In the genomic region with DNA sequence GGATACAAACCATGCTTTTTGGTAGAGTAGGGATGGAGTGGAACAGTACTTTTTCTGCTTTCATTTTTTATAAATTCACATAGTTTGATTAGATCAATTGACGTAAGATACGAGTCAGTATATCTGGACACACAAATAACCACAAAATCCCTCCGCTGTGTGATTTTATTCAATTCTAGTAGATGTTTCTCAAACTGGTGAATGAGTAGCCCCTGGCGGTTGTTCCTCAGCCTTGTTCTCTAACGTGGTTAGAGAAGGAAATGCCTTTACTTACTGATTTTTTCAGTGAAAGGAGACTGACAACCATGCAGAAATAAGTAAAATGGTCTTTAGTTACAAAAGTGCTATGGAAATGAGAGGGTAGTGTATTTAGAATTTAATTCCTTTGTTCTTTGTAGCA, we compare ENCODE assay signal across 1 cellular context.
TF ChIP-seq lines count a peak whose summit lies in the region.

No MANE protein-coding gene starts in this region.

TF ChIP-seq in GM23338, 12 proteins besides CTCF, POLR2A, EP300 and RAD21 (continued from another document):
- TF ChIP-seq, protein P1, sequence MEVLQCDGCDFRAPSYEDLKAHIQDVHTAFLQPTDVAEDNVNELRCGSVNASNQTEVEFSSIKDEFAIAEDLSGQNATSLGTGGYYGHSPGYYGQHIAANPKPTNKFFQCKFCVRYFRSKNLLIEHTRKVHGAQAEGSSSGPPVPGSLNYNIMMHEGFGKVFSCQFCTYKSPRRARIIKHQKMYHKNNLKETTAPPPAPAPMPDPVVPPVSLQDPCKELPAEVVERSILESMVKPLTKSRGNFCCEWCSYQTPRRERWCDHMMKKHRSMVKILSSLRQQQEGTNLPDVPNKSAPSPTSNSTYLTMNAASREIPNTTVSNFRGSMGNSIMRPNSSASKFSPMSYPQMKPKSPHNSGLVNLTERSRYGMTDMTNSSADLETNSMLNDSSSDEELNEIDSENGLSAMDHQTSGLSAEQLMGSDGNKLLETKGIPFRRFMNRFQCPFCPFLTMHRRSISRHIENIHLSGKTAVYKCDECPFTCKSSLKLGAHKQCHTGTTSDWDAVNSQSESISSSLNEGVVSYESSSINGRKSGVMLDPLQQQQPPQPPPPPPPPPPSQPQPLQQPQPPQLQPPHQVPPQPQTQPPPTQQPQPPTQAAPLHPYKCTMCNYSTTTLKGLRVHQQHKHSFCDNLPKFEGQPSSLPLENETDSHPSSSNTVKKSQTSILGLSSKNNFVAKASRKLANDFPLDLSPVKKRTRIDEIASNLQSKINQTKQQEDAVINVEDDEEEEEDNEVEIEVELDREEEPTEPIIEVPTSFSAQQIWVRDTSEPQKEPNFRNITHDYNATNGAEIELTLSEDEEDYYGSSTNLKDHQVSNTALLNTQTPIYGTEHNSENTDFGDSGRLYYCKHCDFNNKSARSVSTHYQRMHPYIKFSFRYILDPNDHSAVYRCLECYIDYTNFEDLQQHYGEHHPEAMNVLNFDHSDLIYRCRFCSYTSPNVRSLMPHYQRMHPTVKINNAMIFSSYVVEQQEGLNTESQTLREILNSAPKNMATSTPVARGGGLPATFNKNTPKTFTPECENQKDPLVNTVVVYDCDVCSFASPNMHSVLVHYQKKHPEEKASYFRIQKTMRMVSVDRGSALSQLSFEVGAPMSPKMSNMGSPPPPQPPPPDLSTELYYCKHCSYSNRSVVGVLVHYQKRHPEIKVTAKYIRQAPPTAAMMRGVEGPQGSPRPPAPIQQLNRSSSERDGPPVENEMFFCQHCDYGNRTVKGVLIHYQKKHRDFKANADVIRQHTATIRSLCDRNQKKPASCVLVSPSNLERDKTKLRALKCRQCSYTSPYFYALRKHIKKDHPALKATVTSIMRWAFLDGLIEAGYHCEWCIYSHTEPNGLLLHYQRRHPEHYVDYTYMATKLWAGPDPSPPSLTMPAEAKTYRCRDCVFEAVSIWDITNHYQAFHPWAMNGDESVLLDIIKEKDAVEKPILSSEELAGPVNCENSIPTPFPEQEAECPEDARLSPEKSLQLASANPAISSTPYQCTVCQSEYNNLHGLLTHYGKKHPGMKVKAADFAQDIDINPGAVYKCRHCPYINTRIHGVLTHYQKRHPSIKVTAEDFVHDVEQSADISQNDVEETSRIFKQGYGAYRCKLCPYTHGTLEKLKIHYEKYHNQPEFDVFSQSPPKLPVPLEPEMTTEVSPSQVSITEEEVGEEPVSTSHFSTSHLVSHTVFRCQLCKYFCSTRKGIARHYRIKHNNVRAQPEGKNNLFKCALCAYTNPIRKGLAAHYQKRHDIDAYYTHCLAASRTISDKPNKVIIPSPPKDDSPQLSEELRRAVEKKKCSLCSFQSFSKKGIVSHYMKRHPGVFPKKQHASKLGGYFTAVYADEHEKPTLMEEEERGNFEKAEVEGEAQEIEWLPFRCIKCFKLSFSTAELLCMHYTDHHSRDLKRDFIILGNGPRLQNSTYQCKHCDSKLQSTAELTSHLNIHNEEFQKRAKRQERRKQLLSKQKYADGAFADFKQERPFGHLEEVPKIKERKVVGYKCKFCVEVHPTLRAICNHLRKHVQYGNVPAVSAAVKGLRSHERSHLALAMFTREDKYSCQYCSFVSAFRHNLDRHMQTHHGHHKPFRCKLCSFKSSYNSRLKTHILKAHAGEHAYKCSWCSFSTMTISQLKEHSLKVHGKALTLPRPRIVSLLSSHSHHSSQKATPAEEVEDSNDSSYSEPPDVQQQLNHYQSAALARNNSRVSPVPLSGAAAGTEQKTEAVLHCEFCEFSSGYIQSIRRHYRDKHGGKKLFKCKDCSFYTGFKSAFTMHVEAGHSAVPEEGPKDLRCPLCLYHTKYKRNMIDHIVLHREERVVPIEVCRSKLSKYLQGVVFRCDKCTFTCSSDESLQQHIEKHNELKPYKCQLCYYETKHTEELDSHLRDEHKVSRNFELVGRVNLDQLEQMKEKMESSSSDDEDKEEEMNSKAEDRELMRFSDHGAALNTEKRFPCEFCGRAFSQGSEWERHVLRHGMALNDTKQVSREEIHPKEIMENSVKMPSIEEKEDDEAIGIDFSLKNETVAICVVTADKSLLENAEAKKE (CRISPR knock-in tag; IDR thresholded peaks at IDR 0.05) = no peak
- TF ChIP-seq, protein P2, sequence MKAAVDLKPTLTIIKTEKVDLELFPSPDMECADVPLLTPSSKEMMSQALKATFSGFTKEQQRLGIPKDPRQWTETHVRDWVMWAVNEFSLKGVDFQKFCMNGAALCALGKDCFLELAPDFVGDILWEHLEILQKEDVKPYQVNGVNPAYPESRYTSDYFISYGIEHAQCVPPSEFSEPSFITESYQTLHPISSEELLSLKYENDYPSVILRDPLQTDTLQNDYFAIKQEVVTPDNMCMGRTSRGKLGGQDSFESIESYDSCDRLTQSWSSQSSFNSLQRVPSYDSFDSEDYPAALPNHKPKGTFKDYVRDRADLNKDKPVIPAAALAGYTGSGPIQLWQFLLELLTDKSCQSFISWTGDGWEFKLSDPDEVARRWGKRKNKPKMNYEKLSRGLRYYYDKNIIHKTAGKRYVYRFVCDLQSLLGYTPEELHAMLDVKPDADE (IDR thresholded peaks at IDR 0.05) = no peak
- TF ChIP-seq JUNB (IDR thresholded peaks at IDR 0.05; ENCODE audit: unreplicated experiment) (no peak), ZNF114 (CRISPR knock-in tag; IDR thresholded peaks at IDR 0.05) (no peak), STAT1 (IDR thresholded peaks at IDR 0.05; ENCODE audit: unreplicated experiment) (no peak), ZNF331 (CRISPR knock-in tag; IDR thresholded peaks at IDR 0.05; ENCODE audit: low read depth) (no peak)
